Comparison of ENCODE assay signal across 8 cellular contexts in genomic region chr17:42677921-42678781, GRCh38. TPM values are rescaled to one million over a fixed set of nuclear protein-coding genes. Genes with fewer than 3 reads are reported as not detected.
DNase-seq lines count a peak whose midpoint lies in the region; ATAC-seq, FAIRE-seq and TF ChIP-seq lines count a peak whose summit lies in the region.

No MANE protein-coding gene starts in this region.

- POLR2A ChIA-PET in BJ (lab: Charles Lee): no interaction called here

- H3K27ac Mint-ChIP-seq in activated naive CD4-positive, alpha-beta T cell treated with anti-CD3 and anti-CD28 coated beads, Interleukin-2, amount 10 ng/mL, durations not matched to agents 7 days and 5 days: peak overlapping the region; percentile 93
- H3K27ac Mint-ChIP-seq in neural progenitor cell: peak overlapping the region; percentile 99

- H3K36me3 ChIP-seq in BJ (ENCODE audit: control insufficient read depth, insufficient read depth, low read length): peaks cover 4% of the 10 kb centered on the region
- no peaks in the 10 kb centered on the region for H3K36me3 ChIP-seq in neural progenitor cell

- peaks cover 45% of the 10 kb centered on the region for H3K4me1 ChIP-seq in neural progenitor cell

- no peak overlapping the region for H3K9ac ChIP-seq in neural progenitor cell

- DNase-seq in BJ (ENCODE audit: low read depth) (no peak), NB4 (ENCODE audit: low read depth) (peak; percentile 95), SK-N-DZ (ENCODE audit: low spot score) (peak; percentile 98), frontal cortex (ENCODE audit: low spot score in 2 of 2) (peak; percentile 88 to 93), neural progenitor cell (ENCODE audit: low spot score) (peak; percentile 95), superior temporal gyrus (ENCODE audit: extremely low spot score) (peak; percentile 88)
- DNase-seq in activated naive CD4-positive, alpha-beta T cell treated with anti-CD3 and anti-CD28 coated beads, Interleukin-2, amount 10 ng/mL, durations not matched to agents 7 days and 5 days: peak; percentile 83

- TF ChIP-seq POLR2A in NB4 (IDR thresholded peaks at IDR 0.05; ENCODE audit: extremely low read depth, insufficient read length): peak; percentile 91

- H3F3A ChIP-seq in neural progenitor cell (ENCODE audit: low read depth): peaks cover 62% of the 10 kb centered on the region

- peaks cover 75% of the 10 kb centered on the region for H3K27me3 Mint-ChIP-seq in activated naive CD4-positive, alpha-beta T cell treated with anti-CD3 and anti-CD28 coated beads, Interleukin-2, amount 10 ng/mL, durations not matched to agents 7 days and 5 days
- peaks cover 3% of the 10 kb centered on the region for H3K27me3 Mint-ChIP-seq in neural progenitor cell (ENCODE audit: insufficient read depth, low read depth)

- H3K4me3 Mint-ChIP-seq in activated naive CD4-positive, alpha-beta T cell treated with anti-CD3 and anti-CD28 coated beads, Interleukin-2, amount 10 ng/mL, durations not matched to agents 7 days and 5 days: peak overlapping the region; percentile 90
- H3K4me3 Mint-ChIP-seq in neural progenitor cell: peak overlapping the region; percentile 93

- no peak overlapping the region for H2AFZ ChIP-seq in neural progenitor cell (replicated peaks)

- no peaks in the 10 kb centered on the region for H3K9me3 Mint-ChIP-seq in activated naive CD4-positive, alpha-beta T cell treated with anti-CD3 and anti-CD28 coated beads, Interleukin-2, amount 10 ng/mL, durations not matched to agents 7 days and 5 days
- no peaks in the 10 kb centered on the region for H3K9me3 Mint-ChIP-seq in neural progenitor cell

- no peak for TF ChIP-seq CTCF in BJ (IDR thresholded peaks at IDR 0.05; ENCODE audit: insufficient read depth, low read depth, low read length)
- no peak for TF ChIP-seq CTCF in NB4 (IDR thresholded peaks at IDR 0.05; ENCODE audit: low read depth, low read length)
- TF ChIP-seq CTCF in neural progenitor cell (IDR thresholded peaks at IDR 0.05): peak; percentile 13

- peak; percentile 28 for ATAC-seq in GM19467 (IDR thresholded peaks at IDR 0.05; ENCODE audit: unreplicated experiment)

- H3K4me2 ChIP-seq in neural progenitor cell: peak overlapping the region; percentile 83

- CTCF ChIA-PET in BJ (lab: Yijun Ruan, JAX): interaction anchor here (1.1 to 4.0 kb wide), 9 partner anchors 11 to 123 kb away, joined by 3 to 56 read pairs (median 6); partner anchors contain the start of genes PSMC3IP and TUBG2
- CTCF ChIA-PET in activated naive CD4-positive, alpha-beta T cell treated with anti-CD3 and anti-CD28 coated beads, Interleukin-2, amount 10 ng/mL, durations not matched to agents 7 days and 5 days (lab: Charles Lee): interaction anchor here (0.6 to 6.0 kb wide), 4 partner anchors 9 to 100 kb away, joined by 3 to 61 read pairs (median 18); partner anchors contain the start of genes PSMC3IP and TUBG2

- H3K9me3 ChIP-seq in neural progenitor cell (ENCODE audit: low read depth): no peaks in the 10 kb centered on the region

- no peak for FAIRE-seq in frontal cortex (lab: Jason Lieb, UNC)

- peaks cover 68% of the 10 kb centered on the region for H3K4me1 Mint-ChIP-seq in activated naive CD4-positive, alpha-beta T cell treated with anti-CD3 and anti-CD28 coated beads, Interleukin-2, amount 10 ng/mL, durations not matched to agents 7 days and 5 days
- H3K4me1 Mint-ChIP-seq in neural progenitor cell: peaks cover 45% of the 10 kb centered on the region

- peaks cover 28% of the 10 kb centered on the region for H4K20me1 ChIP-seq in neural progenitor cell (ENCODE audit: low read depth)

- peaks cover 3% of the 10 kb centered on the region for H3K36me3 Mint-ChIP-seq in activated naive CD4-positive, alpha-beta T cell treated with anti-CD3 and anti-CD28 coated beads, Interleukin-2, amount 10 ng/mL, durations not matched to agents 7 days and 5 days
- H3K36me3 Mint-ChIP-seq in neural progenitor cell: no peaks in the 10 kb centered on the region

- H3K27me3 ChIP-seq in BJ (ENCODE audit: control insufficient read depth, insufficient read depth, low read length): no peaks in the 10 kb centered on the region
- H3K27me3 ChIP-seq in neural progenitor cell: peaks cover 39% of the 10 kb centered on the region

- peak overlapping the region; percentile 93 for H3K27ac ChIP-seq in neural progenitor cell

- peaks cover 11% of the 10 kb centered on the region for H3K79me2 ChIP-seq in neural progenitor cell (ENCODE audit: low read depth)

- H3K4me3 ChIP-seq in BJ (ENCODE audit: low read depth, low read length) (peak overlapping the region; percentile 50), NB4 (ENCODE audit: low read depth, low read length) (peak overlapping the region; percentile 78), neural progenitor cell (peak overlapping the region; percentile 67)

RNA-seq across cellular contexts. Expression of gene PLEKHH3, which starts 1.4 kb away (rescaled TPM):
- 5.6 and 9.1 TPM in 2 replicates for polyA plus RNA-seq in BJ (2011; rRNA removed)
- polyA minus RNA-seq in BJ (2011; rRNA and poly(A)+ RNA removed): 3.7 and 3.9 TPM in 2 replicates
- polyA plus RNA-seq in SK-N-DZ (2014; cell fraction: cytosol; rRNA removed): 23.6 and 40.7 TPM in 2 replicates
- 63.4 and 64.3 TPM in 2 replicates for polyA plus RNA-seq in SK-N-DZ (2014; cell fraction: nucleus; rRNA removed)
- total RNA-seq in frontal cortex (2.0 TPM), neural progenitor cell (ENCODE audit: low replicate concordance) (3.4 and 22.8 TPM in 2 replicates)

RNA-seq across cellular contexts. Expression of gene CCR10, which starts 3.5 kb away (rescaled TPM):
- polyA plus RNA-seq in BJ (2011; rRNA removed): 0.91 and 2.3 TPM in 2 replicates
- 0.38 and 0.57 TPM in 2 replicates for polyA minus RNA-seq in BJ (2011; rRNA and poly(A)+ RNA removed)
- 35.0 and 43.0 TPM in 2 replicates for polyA plus RNA-seq in SK-N-DZ (2014; cell fraction: cytosol; rRNA removed)
- polyA plus RNA-seq in SK-N-DZ (2014; cell fraction: nucleus; rRNA removed): 23.4 and 33.9 TPM in 2 replicates
- 0.41 TPM for total RNA-seq in frontal cortex
- total RNA-seq in neural progenitor cell (ENCODE audit: low replicate concordance): 1.6 TPM in 1 of 2 replicates, not detected in the other

RNA-seq across cellular contexts. Expression of gene CNTNAP1, which starts 4.2 kb away (rescaled TPM):
- polyA plus RNA-seq in BJ (2011; rRNA removed): 51.8 and 90.6 TPM in 2 replicates
- 24.6 and 25.6 TPM in 2 replicates for polyA minus RNA-seq in BJ (2011; rRNA and poly(A)+ RNA removed)
- polyA plus RNA-seq in SK-N-DZ (2014; cell fraction: cytosol; rRNA removed): 7.9 and 10.8 TPM in 2 replicates
- polyA plus RNA-seq in SK-N-DZ (2014; cell fraction: nucleus; rRNA removed): 64.4 and 94.2 TPM in 2 replicates
- total RNA-seq in frontal cortex (5.3 TPM), neural progenitor cell (ENCODE audit: low replicate concordance) (15.1 and 29.7 TPM in 2 replicates)

RNA-seq across cellular contexts. Expression of gene TUBG2, which starts 19.1 kb away (rescaled TPM):
- polyA plus RNA-seq in BJ (2011; rRNA removed): 11.4 and 15.1 TPM in 2 replicates
- 7.2 and 9.4 TPM in 2 replicates for polyA minus RNA-seq in BJ (2011; rRNA and poly(A)+ RNA removed)
- 13.0 and 26.2 TPM in 2 replicates for polyA plus RNA-seq in SK-N-DZ (2014; cell fraction: cytosol; rRNA removed)
- polyA plus RNA-seq in SK-N-DZ (2014; cell fraction: nucleus; rRNA removed): 47.1 and 58.4 TPM in 2 replicates
- 8.2 TPM for total RNA-seq in frontal cortex
- total RNA-seq in neural progenitor cell (ENCODE audit: low replicate concordance): 12.8 and 19.6 TPM in 2 replicates
